In the genomic region with DNA sequence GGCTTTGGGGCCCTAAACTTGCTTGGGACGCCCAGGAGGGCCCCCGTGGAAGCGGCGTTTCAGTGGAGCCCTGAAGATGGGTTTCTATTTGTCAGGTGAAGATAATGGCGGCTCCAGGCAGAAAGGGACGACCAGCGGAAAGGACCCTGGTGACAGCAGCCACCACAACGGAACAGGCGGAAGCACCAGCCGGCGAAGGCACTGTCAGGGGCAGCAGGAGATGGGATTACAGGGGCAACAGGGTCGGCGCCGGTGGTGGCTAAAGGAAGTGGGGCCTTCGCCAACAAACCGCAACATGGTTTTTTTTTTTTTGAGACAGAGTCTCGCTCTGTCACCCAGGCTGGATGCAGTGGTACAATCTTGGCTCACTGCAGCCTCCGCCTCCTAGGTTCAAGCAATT, we compare ENCODE assay signal across 11 cellular contexts. TPM values are rescaled to one million over a fixed set of nuclear protein-coding genes. Genes with fewer than 3 reads are reported as not detected.
"Had no signal": no experiment of that assay in that cellular context is flagged by ENCODE, and none has a peak within 500 bp of the region (broad histone marks: within the 10 kb centered on the region; RNA-seq: fewer than 3 reads in every experiment).

No MANE protein-coding gene starts in this region.

RNA-seq across cellular contexts. Expression of a gene that starts 23.6 kb away (rescaled TPM):
- total RNA-seq: dermis microvascular lymphatic vessel endothelial cell, endodermal cell, endothelial cell of umbilical vein, foreskin keratinocyte, kidney, left cardiac atrium, left ventricle myocardium inferior, omental fat pad, right atrium auricular region, sigmoid colon, urinary bladder had no signal
